ENCODE assay signal across 27 cellular contexts in genomic region chr1:69223156-69223555, GRCh38.
"Had no signal": no experiment of that assay in that cellular context is flagged by ENCODE, and none has a peak within 500 bp of the region (broad histone marks: within the 10 kb centered on the region; RNA-seq: fewer than 3 reads in every experiment).

No MANE protein-coding gene starts in this region.

- H3K9me3 ChIP-seq: suprapubic skin, testis, thoracic aorta, thyroid gland, tibial artery, tibial nerve, transverse colon, upper lobe of left lung, upper lobe of right lung, uterus, vagina had no signal

- H3K36me3 ChIP-seq: stomach, suprapubic skin, thoracic aorta, thyroid gland, tibial artery, tibial nerve, transverse colon, upper lobe of left lung, upper lobe of right lung, uterus, vagina had no signal

- H3K27me3 ChIP-seq: stomach, suprapubic skin, testis, thyroid gland, tibial artery, tibial nerve, transverse colon, upper lobe of left lung, upper lobe of right lung, uterus, vagina had no signal

- H3K27ac ChIP-seq: stomach, suprapubic skin, testis, thoracic aorta, thyroid gland, tibial artery, tibial nerve, transverse colon, upper lobe of left lung, upper lobe of right lung, uterus, vagina had no signal

- ATAC-seq: stimulated activated effector memory CD8-positive, alpha-beta T cell treated with anti-CD3 and anti-CD28 coated beads, Interleukin-12 subunit alpha, Interleukin-12 subunit beta, amount 100 ng/mL, for 72 hours; stimulated activated memory B cell treated with anti-CD40 and anti-IgM and Interleukin-4, amounts not matched to agents 10 μg/mL and 1 μg/mL and 100 μg/mL, for 72 hours; stimulated activated naive B cell treated with anti-CD40 and anti-IgM and Interleukin-4, amounts not matched to agents 10 μg/mL and 1 μg/mL and 100 μg/mL, for 72 hours; stimulated activated naive CD8-positive, alpha-beta T cell treated with anti-CD3 and anti-CD28 coated beads, Interleukin-15, amount 100 ng/mL, for 72 hours; stimulated activated naive CD8-positive, alpha-beta T cell treated with anti-CD3 and anti-CD28 coated beads, Interleukin-15, Interleukin-2, amounts not matched to agents 100 U/mL and 50 U/mL, for 24 hours; upper lobe of right lung had no signal

- H3K4me1 ChIP-seq: stomach, suprapubic skin, testis, thyroid gland, tibial nerve, transverse colon, upper lobe of left lung, upper lobe of right lung, uterus, vagina had no signal

- DNase-seq: stimulated activated CD4-positive, alpha-beta T cell treated with anti-CD3 and anti-CD28 coated beads, Interleukin-2, amount 100 ng/mL, for 48 hours; stimulated activated CD4-positive, alpha-beta T cell treated with anti-CD3 and anti-CD28 coated beads, Interleukin-4, amount 100 ng/mL, for 1 hour; stimulated activated CD4-positive, alpha-beta T cell treated with anti-CD3 and anti-CD28 coated beads, Interleukin-4, amount 100 ng/mL, for 24 hours; stimulated activated CD4-positive, alpha-beta T cell treated with anti-CD3 and anti-CD28 coated beads, Interleukin-4, amount 100 ng/mL, for 4 hours; stimulated activated CD8-positive, alpha-beta memory T cell treated with anti-CD3 and anti-CD28 coated beads, Interleukin-4, amount 100 ng/mL, for 48 hours; stimulated activated naive B cell treated with anti-CD40 and anti-IgM and Interleukin-4, amounts not matched to agents 10 μg/mL and 1 μg/mL and 100 μg/mL, for 72 hours; stimulated activated naive CD4-positive, alpha-beta T cell; stimulated activated naive CD4-positive, alpha-beta T cell treated with Interleukin-2 at 50 U/mL for 16 hours; stimulated activated naive CD8-positive, alpha-beta T cell treated with anti-CD3 and anti-CD28 coated beads, Interleukin-15, amount 100 ng/mL, for 72 hours; stimulated activated naive CD8-positive, alpha-beta T cell treated with anti-CD3 and anti-CD28 coated beads, Interleukin-15, Interleukin-2, amounts not matched to agents 100 U/mL and 50 U/mL, for 24 hours; stomach; substantia nigra; testis; thyroid gland; tibial artery; transverse colon; trophoblast cell; upper lobe of left lung; upper lobe of right lung; uterus had no signal

- H3K4me3 ChIP-seq: stomach, suprapubic skin, testis, thoracic aorta, thyroid gland, tibial artery, tibial nerve, transverse colon, upper lobe of left lung, upper lobe of right lung, uterus, vagina had no signal

- FAIRE-seq: urothelium cell line had no signal
